ENCODE assay signal across 8 cellular contexts in the genomic region with DNA sequence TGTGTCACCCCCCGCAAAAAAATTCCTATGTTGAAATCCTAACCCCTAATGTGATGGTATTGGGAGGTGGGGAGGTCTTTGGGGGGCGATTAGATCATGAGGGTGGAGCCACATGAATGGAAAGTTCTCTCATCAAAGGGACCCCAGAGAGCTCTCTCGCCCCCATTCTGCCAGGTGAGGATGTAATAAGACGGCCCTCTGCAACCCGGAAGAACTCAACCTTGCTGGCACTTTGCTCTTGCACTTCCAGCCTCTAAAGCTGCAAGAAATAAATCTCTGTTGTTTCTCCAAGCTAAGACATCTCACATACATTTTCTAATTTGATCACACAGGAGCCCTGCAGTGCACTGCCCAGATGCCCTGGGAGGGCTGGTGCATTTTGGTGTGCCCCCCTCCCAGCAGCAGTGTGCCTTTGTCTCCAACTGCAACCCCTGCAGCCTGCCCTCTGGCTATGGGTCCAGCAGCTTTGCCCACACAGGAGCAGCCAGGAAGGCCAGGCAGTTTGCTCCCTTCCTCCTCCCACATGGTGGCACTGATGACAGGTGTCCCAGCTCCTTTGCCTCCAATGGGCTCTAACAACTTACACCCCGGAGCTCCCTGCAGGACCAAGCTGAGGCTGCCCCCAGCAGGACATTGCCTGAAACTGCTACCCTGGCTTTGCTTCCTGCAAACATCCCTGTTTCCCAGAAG. TPM values are rescaled to one million over a fixed set of nuclear protein-coding genes. Genes with fewer than 3 reads are reported as not detected.
DNase-seq lines count a peak whose midpoint lies in the region; ATAC-seq and TF ChIP-seq lines count a peak whose summit lies in the region.

No MANE protein-coding gene starts in this region.

- peaks cover 6% of the 10 kb centered on the region for H3K4me1 Mint-ChIP-seq in stimulated activated naive CD8-positive, alpha-beta T cell treated with anti-CD3 and anti-CD28 coated beads, Interleukin-15, amount 100 ng/mL, for 72 hours
- H3K4me1 Mint-ChIP-seq in stimulated activated effector memory CD8-positive, alpha-beta T cell treated with anti-CD3 and anti-CD28 coated beads, Interleukin-12 subunit alpha, Interleukin-12 subunit beta, amount 100 ng/mL, for 72 hours, result no peaks in the 10 kb centered on the region

- no peaks in the 10 kb centered on the region for H3K9me3 ChIP-seq in gastrocnemius medialis

- H3K4me3 Mint-ChIP-seq in stimulated activated naive CD8-positive, alpha-beta T cell treated with anti-CD3 and anti-CD28 coated beads, Interleukin-15, amount 100 ng/mL, for 72 hours, result no peak overlapping the region
- H3K4me3 Mint-ChIP-seq in stimulated activated effector memory CD8-positive, alpha-beta T cell treated with anti-CD3 and anti-CD28 coated beads, Interleukin-12 subunit alpha, Interleukin-12 subunit beta, amount 100 ng/mL, for 72 hours, result no peak overlapping the region

- ATAC-seq in stimulated activated naive CD8-positive, alpha-beta T cell treated with anti-CD3 and anti-CD28 coated beads, Interleukin-15, Interleukin-2, amounts not matched to agents 100 U/mL and 50 U/mL, for 24 hours, result peak; percentile 45
- ATAC-seq in stimulated activated naive CD8-positive, alpha-beta T cell treated with anti-CD3 and anti-CD28 coated beads, Interleukin-15, amount 100 ng/mL, for 72 hours, result no peak
- no peak for ATAC-seq in gastrocnemius medialis
- ATAC-seq in stimulated activated effector memory CD8-positive, alpha-beta T cell treated with anti-CD3 and anti-CD28 coated beads, Interleukin-12 subunit alpha, Interleukin-12 subunit beta, amount 100 ng/mL, for 72 hours, result no peak

- H3K27ac Mint-ChIP-seq in stimulated activated naive CD8-positive, alpha-beta T cell treated with anti-CD3 and anti-CD28 coated beads, Interleukin-15, amount 100 ng/mL, for 72 hours, result no peak overlapping the region
- no peak overlapping the region for H3K27ac Mint-ChIP-seq in stimulated activated effector memory CD8-positive, alpha-beta T cell treated with anti-CD3 and anti-CD28 coated beads, Interleukin-12 subunit alpha, Interleukin-12 subunit beta, amount 100 ng/mL, for 72 hours

- H3K27me3 ChIP-seq in gastrocnemius medialis, result no peaks in the 10 kb centered on the region

- in situ Hi-C loops in gastrocnemius medialis (cut with MboI; ENCODE audit: low sequenced_read_pairs in 4 of 4), result loop anchor here (5.0 to 25.0 kb wide), 3 partner anchors 176 to 339 kb away; no protein-coding TSS in a partner anchor

- H3K9me3 Mint-ChIP-seq in stimulated activated naive CD8-positive, alpha-beta T cell treated with anti-CD3 and anti-CD28 coated beads, Interleukin-15, amount 100 ng/mL, for 72 hours, result no peaks in the 10 kb centered on the region
- no peaks in the 10 kb centered on the region for H3K9me3 Mint-ChIP-seq in stimulated activated effector memory CD8-positive, alpha-beta T cell treated with anti-CD3 and anti-CD28 coated beads, Interleukin-12 subunit alpha, Interleukin-12 subunit beta, amount 100 ng/mL, for 72 hours

- intact Hi-C loops in head of caudate nucleus (cut with DNase I), result loop anchor here (5.0 kb wide), 1 partner anchor 101 kb away; no protein-coding TSS in a partner anchor
- intact Hi-C loops in gastrocnemius medialis (cut with DNase I; ENCODE audit: low total_unique reads), result loop anchor here (1.0 to 10.0 kb wide), 3 partner anchors 41 to 100 kb away; partner anchors contain the start of gene C14orf132

- H3K36me3 ChIP-seq in gastrocnemius medialis, result no peaks in the 10 kb centered on the region

- no peak overlapping the region for H3K27ac ChIP-seq in gastrocnemius medialis

- no peaks in the 10 kb centered on the region for H3K4me1 ChIP-seq in gastrocnemius medialis

- TF ChIP-seq CTCF in WI38 (IDR thresholded peaks at IDR 0.05; ENCODE audit: low read depth, low read length), result peak; percentile 92
- peak in 4 of 5 experiments; percentile 18 to 46 (median 24) for TF ChIP-seq CTCF in gastrocnemius medialis (IDR thresholded peaks at IDR 0.05 in 4 of 5, conservative IDR thresholded peaks at IDR 0.05 in 1 of 5)

- DNase-seq in stimulated activated naive CD8-positive, alpha-beta T cell treated with anti-CD3 and anti-CD28 coated beads, Interleukin-15, Interleukin-2, amounts not matched to agents 100 U/mL and 50 U/mL, for 24 hours, result peak; percentile 17
- DNase-seq in stimulated activated naive CD8-positive, alpha-beta T cell treated with anti-CD3 and anti-CD28 coated beads, Interleukin-15, amount 100 ng/mL, for 72 hours, result no peak
- peak; percentile 97 for DNase-seq in NCI-H1694 treated with DMSO at 0.1 percent for 48 hours (lab: John Stamatoyannopoulos, UW)
- DNase-seq in head of caudate nucleus, result peak; percentile 37 to 90 (median 74)
- no peak for DNase-seq in gastrocnemius medialis
- DNase-seq in stimulated activated effector memory CD8-positive, alpha-beta T cell treated with anti-CD3 and anti-CD28 coated beads, Interleukin-12 subunit alpha, Interleukin-12 subunit beta, amount 100 ng/mL, for 72 hours (ENCODE audit: low spot score in 2 of 2), result no peak
- DNase-seq in NK-92 treated with Interleukin-12 subunit alpha and Interleukin-12 subunit beta, amount 100 ng/mL, for 24 hours (lab: John Stamatoyannopoulos, UW), result no peak

- peaks cover 24% of the 10 kb centered on the region for H3K27me3 Mint-ChIP-seq in stimulated activated naive CD8-positive, alpha-beta T cell treated with anti-CD3 and anti-CD28 coated beads, Interleukin-15, amount 100 ng/mL, for 72 hours

- TF ChIP-seq POLR2A in gastrocnemius medialis (IDR thresholded peaks at IDR 0.05), result no peak

- H3K36me3 Mint-ChIP-seq in stimulated activated effector memory CD8-positive, alpha-beta T cell treated with anti-CD3 and anti-CD28 coated beads, Interleukin-12 subunit alpha, Interleukin-12 subunit beta, amount 100 ng/mL, for 72 hours, result no peaks in the 10 kb centered on the region

- H3K4me3 ChIP-seq in WI38 (ENCODE audit: low read depth, low read length) (no peak overlapping the region), gastrocnemius medialis (no peak overlapping the region)

RNA-seq across cellular contexts. Expression of gene C14orf132, which starts 59.3 kb away (rescaled TPM):
- total RNA-seq in gastrocnemius medialis, result 1 to 10 TPM; 1.1 to 2.9 (median 1.5) TPM

Comparison
In these comparisons a context has a peak if more than half of its experiments do, and no peak if none do; other contexts are left out.
1. DNase-seq: peak in stimulated activated naive CD8-positive, alpha-beta T cell treated with anti-CD3 and anti-CD28 coated beads, Interleukin-15, Interleukin-2, amounts not matched to agents 100 U/mL and 50 U/mL, for 24 hours (single experiment), NCI-H1694 treated with DMSO at 0.1 percent for 48 hours (single experiment) and head of caudate nucleus (42 of 42); none in stimulated activated naive CD8-positive, alpha-beta T cell treated with anti-CD3 and anti-CD28 coated beads, Interleukin-15, amount 100 ng/mL, for 72 hours (0 of 2), gastrocnemius medialis (0 of 2), stimulated activated effector memory CD8-positive, alpha-beta T cell treated with anti-CD3 and anti-CD28 coated beads, Interleukin-12 subunit alpha, Interleukin-12 subunit beta, amount 100 ng/mL, for 72 hours (0 of 2) and NK-92 treated with Interleukin-12 subunit alpha and Interleukin-12 subunit beta, amount 100 ng/mL, for 24 hours (single experiment).